Comparison of ENCODE assay signal across 9 cellular contexts in genomic region chr15:48112242-48112641, GRCh38. TPM values are rescaled to one million over a fixed set of nuclear protein-coding genes. Genes with fewer than 3 reads are reported as not detected.
A peak's percentile ranks its signal among the peaks of the same experiment; 100 is the strongest.
DNase-seq lines count a peak whose midpoint lies in the region; ATAC-seq, FAIRE-seq and TF ChIP-seq lines count a peak whose summit lies in the region.
"Had no signal": no experiment of that assay in that cellular context is flagged by ENCODE, and none has a peak within 500 bp of the region (broad histone marks: within the 10 kb centered on the region; RNA-seq: fewer than 3 reads in every experiment).

No MANE protein-coding gene starts in this region.

- 3% methylated on average over 6 of the region's 6 CpGs for WGBS in A549 (ENCODE audit: missing lambda C conversion rate)

- POLR2A ChIA-PET in A549 (lab: Yijun Ruan, JAX) = no interaction called here

- TF ChIP-seq EP300 in A549 (IDR thresholded peaks at IDR 0.05) = no peak

- H3K4me3 ChIP-seq in A549 (no peak overlapping the region), OCI-LY1 (ENCODE audit: low read depth, low read length, poor library complexity, severe bottlenecking) (no peak overlapping the region)
- H3K4me3 ChIP-seq: dorsolateral prefrontal cortex had no signal

- no peak overlapping the region for H3K4me3 Mint-ChIP-seq in activated naive CD8-positive, alpha-beta T cell treated with anti-CD3 and anti-CD28 coated beads for 36 hours

- no peaks in the 10 kb centered on the region for H3K9me3 Mint-ChIP-seq in activated naive CD8-positive, alpha-beta T cell treated with anti-CD3 and anti-CD28 coated beads for 36 hours

- H3K4me1 ChIP-seq in A549 (no peaks in the 10 kb centered on the region), OCI-LY1 (ENCODE audit: insufficient read depth, low read length, severe bottlenecking) (no peaks in the 10 kb centered on the region)

- H4K20me1 ChIP-seq in OCI-LY1 (ENCODE audit: insufficient read depth, low read length) = no peaks in the 10 kb centered on the region

- CTCF ChIA-PET in A549 (lab: Yijun Ruan, JAX) = interaction anchor here (0.8 to 1.9 kb wide), 7 partner anchors 10 to 173 kb away, joined by 3 to 6 read pairs (median 4); no protein-coding TSS in a partner anchor

- H3K36me3 ChIP-seq in OCI-LY1 (ENCODE audit: insufficient read depth, low read length) = no peaks in the 10 kb centered on the region

- no peaks in the 10 kb centered on the region for H3F3A ChIP-seq in OCI-LY1 (ENCODE audit: insufficient read depth, low read length)

- DNase-seq in A549 (ENCODE audit: low read depth in 1 of 2, low spot score in 1 of 2) = peak in 1 of 2 experiments; percentile 39
- peak; percentile 4 for DNase-seq in glomerular endothelial cell (ENCODE audit: extremely low read depth, low read depth, low spot score)
- no peak for DNase-seq in SKM-1 (lab: John Stamatoyannopoulos, UW; ENCODE audit: unreplicated experiment)
- DNase-seq in activated naive CD8-positive, alpha-beta T cell treated with anti-CD3 and anti-CD28 coated beads for 36 hours = no peak
- no peak for DNase-seq in activated gamma-delta T cell (lab: John Stamatoyannopoulos, UW)
- no peak for DNase-seq in amniotic stem cell (lab: John Stamatoyannopoulos, UW)

- no peak for FAIRE-seq in A549 (lab: Jason Lieb, UNC)

- no peak overlapping the region for H3K27ac Mint-ChIP-seq in activated naive CD8-positive, alpha-beta T cell treated with anti-CD3 and anti-CD28 coated beads for 36 hours

- H3K9me3 ChIP-seq in A549 (no peaks in the 10 kb centered on the region), OCI-LY1 (ENCODE audit: low read length) (no peaks in the 10 kb centered on the region)

- H2AFZ ChIP-seq in OCI-LY1 (ENCODE audit: low read length) = no peak overlapping the region

- no peaks in the 10 kb centered on the region for H3K4me1 Mint-ChIP-seq in activated naive CD8-positive, alpha-beta T cell treated with anti-CD3 and anti-CD28 coated beads for 36 hours

- no peak overlapping the region for H3K4me2 ChIP-seq in A549
- H3K4me2 ChIP-seq in OCI-LY1 (ENCODE audit: low read length) = no peak overlapping the region

- peaks cover 24% of the 10 kb centered on the region for H3K27me3 Mint-ChIP-seq in activated naive CD8-positive, alpha-beta T cell treated with anti-CD3 and anti-CD28 coated beads for 36 hours

- no peaks in the 10 kb centered on the region for H3K9me2 ChIP-seq in OCI-LY1 (ENCODE audit: low read depth, low read length)

- H3K27ac ChIP-seq in A549 (no peak overlapping the region), OCI-LY1 (ENCODE audit: low read depth, low read length, poor library complexity, severe bottlenecking) (no peak overlapping the region)
- H3K27ac ChIP-seq: dorsolateral prefrontal cortex had no signal

- no peaks in the 10 kb centered on the region for H3K36me3 Mint-ChIP-seq in activated naive CD8-positive, alpha-beta T cell treated with anti-CD3 and anti-CD28 coated beads for 36 hours

- TF ChIP-seq POLR2A in A549 (IDR thresholded peaks at IDR 0.05; ENCODE audit: low read length) = no peak

- peak; percentile 14; the same call in 1 of the 3 replicates for TF ChIP-seq CTCF in A549 (IDR thresholded peaks at IDR 0.05)
- peak; percentile 31; the same call in 1 of the 2 replicates for TF ChIP-seq CTCF in GM12874 (IDR thresholded peaks at IDR 0.05; ENCODE audit: insufficient read depth, low read depth, low read length)
- peak; percentile 37 for TF ChIP-seq CTCF in OCI-LY1 (IDR thresholded peaks at IDR 0.05; ENCODE audit: low read length)

- ATAC-seq in A549 = peak; percentile 73 to 88; a peak in 4 of 6 replicates

- H3K9ac ChIP-seq in OCI-LY1 (ENCODE audit: low read length) = no peak overlapping the region

- TF ChIP-seq RAD21 in A549 (conservative IDR thresholded peaks at IDR 0.05 in 1 of 2, IDR thresholded peaks at IDR 0.05 in 1 of 2) = peak; percentile 27 to 43; a peak in 2 of 5 replicates

- H3K27me3 ChIP-seq in OCI-LY1 (ENCODE audit: insufficient read depth, low read length) = no peaks in the 10 kb centered on the region

- no peaks in the 10 kb centered on the region for H3K79me2 ChIP-seq in OCI-LY1 (ENCODE audit: insufficient read depth, low read length)

TF ChIP-seq in A549, 52 proteins besides CTCF, POLR2A, EP300 and RAD21:
- TF ChIP-seq GATA3 (IDR thresholded peaks at IDR 0.05; ENCODE audit: borderline replicate concordance) (no peak), SMC3 (IDR thresholded peaks at IDR 0.05) (peak; percentile 29; the same call in 2 of the 3 replicates)

RNA-seq across cellular contexts. Expression of gene SLC24A5, which starts 8.5 kb away (rescaled TPM):
- polyA plus RNA-seq in A549 (2011; rRNA removed) (0.05 TPM in 1 of 2 replicates, not detected in the other), A549 (2017; fragmentation: RNase III; extraction: RNeasy Plus Mini Kit Qiagen cat#74134 plus additional on column Dnase treatment) (not detected in 3 replicates)
- not detected in 2 replicates for polyA plus RNA-seq in A549 (2012; cell fraction: cytosol; rRNA removed)
- polyA plus RNA-seq in A549 (2012; cell fraction: nucleus; rRNA removed) = not detected in 2 replicates
- polyA minus RNA-seq in A549 (2011; rRNA and poly(A)+ RNA removed) = not detected in 2 replicates
- total RNA-seq in glomerular endothelial cell = not detected in 2 replicates
- not detected for total RNA-seq in activated naive CD8-positive, alpha-beta T cell treated with anti-CD3 and anti-CD28 coated beads for 36 hours
